Comparison of ENCODE assay signal across 8 cellular contexts in genomic region chr13:40974460-40975407, GRCh38. TPM values are rescaled to one million over a fixed set of nuclear protein-coding genes. Genes with fewer than 3 reads are reported as not detected.
DNase-seq lines count a peak whose midpoint lies in the region; ATAC-seq and TF ChIP-seq lines count a peak whose summit lies in the region.

No MANE protein-coding gene starts in this region.

- peak overlapping the region; percentile 62 for H3K4me3 Mint-ChIP-seq in activated naive CD8-positive, alpha-beta T cell treated with anti-CD3 and anti-CD28 coated beads, Interleukin-2, amount 10 ng/mL, durations not matched to agents 7 days and 5 days

- H3K27me3 Mint-ChIP-seq in activated naive CD8-positive, alpha-beta T cell treated with anti-CD3 and anti-CD28 coated beads, Interleukin-2, amount 10 ng/mL, durations not matched to agents 7 days and 5 days: no peaks in the 10 kb centered on the region

- no peak overlapping the region for H3K27ac ChIP-seq in tibial nerve

- peaks cover 0 to 89% (median 54%) of the 10 kb centered on the region in 4 donors for H3K4me1 ChIP-seq in tibial nerve

- WGBS in tibial nerve, 2 donors: 43 to 49% methylated on average over 4 of the region's 4 CpGs

- POLR2A ChIA-PET in activated naive CD8-positive, alpha-beta T cell treated with anti-CD3 and anti-CD28 coated beads, Interleukin-2, amount 10 ng/mL, durations not matched to agents 7 days and 5 days (lab: Charles Lee): interaction anchor here (0.7 to 1.5 kb wide), 4 partner anchors 13 to 86 kb away, joined by 3 to 11 read pairs (median 4); partner anchors contain the start of genes ELF1 and WBP4

- H3K27ac Mint-ChIP-seq in activated naive CD8-positive, alpha-beta T cell treated with anti-CD3 and anti-CD28 coated beads, Interleukin-2, amount 10 ng/mL, durations not matched to agents 7 days and 5 days: peak overlapping the region; percentile 63

- in situ Hi-C loops in GM13977 (cut with MboI; ENCODE audit: low pct_unique_long_range_greater_than_20kb, low sequenced_read_pairs, unreplicated experiment): no loop called here

- peak; percentile 42 for DNase-seq in AG10803 (ENCODE audit: low read depth)
- DNase-seq in GM13977 (ENCODE audit: low spot score): no peak
- peak; percentile 32 for DNase-seq in NCI-H460 (ENCODE audit: extremely low read depth, low read depth)
- no peak for DNase-seq in activated naive CD8-positive, alpha-beta T cell treated with anti-CD3 and anti-CD28 coated beads, Interleukin-2, amount 10 ng/mL, durations not matched to agents 7 days and 5 days
- DNase-seq in iPS DF 4.7 (ENCODE audit: extremely low read depth, low spot score): peak; percentile 36
- DNase-seq in tibial nerve (ENCODE audit: low spot score in 2 of 2): no peak
- no peak for DNase-seq in activated effector memory CD4-positive, alpha-beta T cell treated with anti-CD3 and anti-CD28 coated beads, Interleukin-2, amount 50 U/mL, for 16 hours

- no peak for TF ChIP-seq EP300 in tibial nerve (IDR thresholded peaks at IDR 0.05)

- TF ChIP-seq CTCF in AG10803 (conservative IDR thresholded peaks at IDR 0.05; ENCODE audit: low read length) (peak; percentile 43), GM13977 (IDR thresholded peaks at IDR 0.05; ENCODE audit: extremely low read depth, insufficient read depth, missing control alignments) (peak; percentile 69), tibial nerve (IDR thresholded peaks at IDR 0.05) (peak; percentile 22 to 50 (median 25))

- peak; percentile 63 for ATAC-seq in HG02763 (IDR thresholded peaks at IDR 0.05; ENCODE audit: unreplicated experiment)
- ATAC-seq in activated naive CD8-positive, alpha-beta T cell treated with anti-CD3 and anti-CD28 coated beads, Interleukin-2, amount 10 ng/mL, durations not matched to agents 7 days and 5 days (ENCODE audit: low read depth): peak; percentile 79

- no peaks in the 10 kb centered on the region for H3K36me3 ChIP-seq in tibial nerve

- no peaks in the 10 kb centered on the region for H3K9me3 Mint-ChIP-seq in activated naive CD8-positive, alpha-beta T cell treated with anti-CD3 and anti-CD28 coated beads, Interleukin-2, amount 10 ng/mL, durations not matched to agents 7 days and 5 days

- H3K9me3 ChIP-seq in tibial nerve: no peaks in the 10 kb centered on the region

- TF ChIP-seq POLR2A in tibial nerve (IDR thresholded peaks at IDR 0.05): no peak

- H3K4me1 Mint-ChIP-seq in activated naive CD8-positive, alpha-beta T cell treated with anti-CD3 and anti-CD28 coated beads, Interleukin-2, amount 10 ng/mL, durations not matched to agents 7 days and 5 days: peaks cover 76% of the 10 kb centered on the region

- H3K36me3 Mint-ChIP-seq in activated naive CD8-positive, alpha-beta T cell treated with anti-CD3 and anti-CD28 coated beads, Interleukin-2, amount 10 ng/mL, durations not matched to agents 7 days and 5 days: peaks cover 18% of the 10 kb centered on the region

- H3K27me3 ChIP-seq in tibial nerve: no peaks in the 10 kb centered on the region

- H3K4me3 ChIP-seq in AG10803 (ENCODE audit: low read length) (no peak overlapping the region), tibial nerve (no peak overlapping the region)

RNA-seq across cellular contexts. Expression of gene ELF1, which starts 44.4 kb away (rescaled TPM):
- total RNA-seq in NCI-H460 (2014; rRNA removed; shearing (Covaris generic)): 21.2 and 23.8 TPM in 2 replicates
- polyA plus RNA-seq in NCI-H460 (2014; cell fraction: nucleus; rRNA removed): 4.6 and 11.0 TPM in 2 replicates
- 100 to 1,000 TPM; 134 to 142 TPM for total RNA-seq in activated naive CD8-positive, alpha-beta T cell treated with anti-CD3 and anti-CD28 coated beads, Interleukin-2, amount 10 ng/mL, durations not matched to agents 7 days and 5 days
- total RNA-seq in tibial nerve: 100 to 1,000 TPM in 2 of 4 donors, 10 to 100 TPM in 2; 54.6 to 118 (median 98.6) TPM

Comparison
In these comparisons a context has a peak if more than half of its experiments do, and no peak if none do; other contexts are left out.
1. DNase-seq: peak in AG10803 (single experiment), NCI-H460 (single experiment) and iPS DF 4.7 (single experiment); none in GM13977 (single experiment), activated naive CD8-positive, alpha-beta T cell treated with anti-CD3 and anti-CD28 coated beads, Interleukin-2, amount 10 ng/mL, durations not matched to agents 7 days and 5 days (single experiment), tibial nerve (0 of 2) and activated effector memory CD4-positive, alpha-beta T cell treated with anti-CD3 and anti-CD28 coated beads, Interleukin-2, amount 50 U/mL, for 16 hours (single experiment).
2. Peak in every context shown above with its lines, with median percentiles within 50 percentile points of each other: CTCF ChIP-seq.